15 cellular contexts compared by ENCODE assay signal in the genomic region with DNA sequence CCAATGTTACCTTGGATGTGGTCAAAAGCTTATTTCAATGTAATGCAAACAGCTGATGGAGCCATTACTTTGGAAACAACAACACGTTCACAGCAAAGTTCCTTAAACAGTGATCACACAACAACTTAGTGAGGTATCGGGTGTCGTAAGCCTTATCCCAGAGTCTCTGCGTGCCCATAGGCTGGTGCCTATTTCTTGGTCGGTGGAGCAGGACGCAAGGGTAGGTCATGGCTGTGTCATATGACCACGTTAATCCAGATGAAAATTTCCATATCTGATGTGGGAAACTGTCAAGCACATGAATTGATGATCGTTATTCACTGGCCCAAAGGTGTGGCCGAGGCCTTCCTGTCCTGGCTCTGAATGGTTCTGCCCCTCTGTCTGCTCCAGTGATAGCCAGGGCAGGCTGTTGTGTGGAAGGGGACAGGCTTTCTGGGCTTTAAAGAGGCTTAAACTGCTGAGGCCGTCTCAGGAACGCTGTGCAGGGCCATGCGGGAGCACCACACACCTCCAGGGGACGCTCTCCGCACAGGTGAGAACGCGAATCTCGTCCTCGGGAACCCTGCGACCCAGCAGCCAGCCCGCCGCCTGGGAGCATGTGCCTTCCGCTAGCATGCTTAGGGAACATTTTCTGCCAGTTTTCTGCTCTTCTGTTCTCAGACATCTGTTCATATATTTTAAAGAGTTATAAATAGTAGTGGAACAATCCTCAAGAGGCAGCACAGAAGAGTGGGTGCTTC.
DNase-seq lines count a peak whose midpoint lies in the region; ATAC-seq and TF ChIP-seq lines count a peak whose summit lies in the region.
"Had no signal": no experiment of that assay in that cellular context is flagged by ENCODE, and none has a peak within 500 bp of the region (broad histone marks: within the 10 kb centered on the region; RNA-seq: fewer than 3 reads in every experiment).

No MANE protein-coding gene starts in this region.

- TF ChIP-seq CTCF in SK-N-SH (IDR thresholded peaks at IDR 0.05) (no peak; the same call in 1 of the 2 replicates), RWPE1 (conservative IDR thresholded peaks at IDR 0.05; ENCODE audit: low read depth) (no peak), glutamatergic neuron (IDR thresholded peaks at IDR 0.05; ENCODE audit: partially characterized antibody, unreplicated experiment) (peak; percentile 41), retinal pigment epithelial cell (conservative IDR thresholded peaks at IDR 0.05; ENCODE audit: low read depth, low read length) (peak; percentile 44), psoas muscle (IDR thresholded peaks at IDR 0.05) (no peak)

- peaks cover 2% of the 10 kb centered on the region for H3K9me3 Mint-ChIP-seq in glutamatergic neuron (ENCODE audit: unreplicated experiment)

- peaks cover 21% of the 10 kb centered on the region for H3K4me1 Mint-ChIP-seq in glutamatergic neuron (ENCODE audit: low read depth, unreplicated experiment)

- no peak for TF ChIP-seq EP300 in SK-N-SH (IDR thresholded peaks at IDR 0.05; ENCODE audit: borderline replicate concordance in 1 of 2, low read depth in 1 of 2, low read length in 1 of 2)

- H3F3A ChIP-seq in SK-N-SH (replicated peaks; ENCODE audit: insufficient read depth): no peaks in the 10 kb centered on the region

- H3K36me3 ChIP-seq in SK-N-SH (replicated peaks in 1 of 2; ENCODE audit: control insufficient read depth in 1 of 2, insufficient read depth in 2 of 2, low read length in 1 of 2) (peaks cover 9 to 18% of the 10 kb centered on the region in 2 experiments), psoas muscle (ENCODE audit: insufficient read depth in 1 of 2, low read depth in 1 of 2) (peaks cover 4 to 28% of the 10 kb centered on the region in 2 donors)

- no peak overlapping the region for H2AFZ ChIP-seq in SK-N-SH (ENCODE audit: low read depth)

- no peak overlapping the region for H3K9ac ChIP-seq in SK-N-SH

- H4K20me1 ChIP-seq in SK-N-SH (ENCODE audit: insufficient read depth): no peaks in the 10 kb centered on the region

- no peak overlapping the region for H3K4me3 Mint-ChIP-seq in glutamatergic neuron (ENCODE audit: unreplicated experiment)

- H3K4me1 ChIP-seq in SK-N-SH (ENCODE audit: control insufficient read depth in 1 of 2, insufficient read depth in 2 of 2, low read depth in 1 of 2, low read length in 1 of 2) (peaks cover 7 to 34% of the 10 kb centered on the region in 2 experiments; a peak in 2 of 4 replicates), psoas muscle (no peaks in the 10 kb centered on the region)
- H3K4me1 ChIP-seq: ascending aorta had no signal

- H3K79me2 ChIP-seq in SK-N-SH (ENCODE audit: insufficient read depth): no peaks in the 10 kb centered on the region

- CTCF ChIA-PET in SK-N-SH (lab: Yijun Ruan, JAX): no interaction called here
- CTCF ChIA-PET in RWPE1 (lab: Yijun Ruan, JAX): no interaction called here

- no peak for ATAC-seq in SK-N-SH treated with all-trans-retinoic acid at 6 μM for 48 hours
- ATAC-seq in HG02588 (IDR thresholded peaks at IDR 0.05; ENCODE audit: unreplicated experiment): no peak
- ATAC-seq in psoas muscle: no peak
- ATAC-seq in GM19395 (IDR thresholded peaks at IDR 0.05; ENCODE audit: unreplicated experiment): no peak

- no peaks in the 10 kb centered on the region for H3K9me2 ChIP-seq in SK-N-SH

- WGBS in SK-N-SH (ENCODE audit: low lambda C conversion rate): 95% methylated on average over 21 of the region's 22 CpGs
- 74 to 79% (median 78%) methylated on average over 21 to 22 of the region's 22 CpGs for WGBS in psoas muscle, 3 donors

- 0 out of 2 replicates have a peak overlapping the region, but pooled peaks have one; percentile 27 for H3K4me2 ChIP-seq in SK-N-SH

- TF ChIP-seq RAD21 in SK-N-SH (IDR thresholded peaks at IDR 0.05; ENCODE audit: low read length): no peak

- no peak overlapping the region for H3K4me3 ChIP-seq in SK-N-SH (ENCODE audit: low read depth in 2 of 2, low read length in 1 of 2)
- H3K4me3 ChIP-seq in retinal pigment epithelial cell (ENCODE audit: low read length): no peak overlapping the region
- no peak overlapping the region for H3K4me3 ChIP-seq in psoas muscle
- H3K4me3 ChIP-seq: ascending aorta, SK-N-MC, upper lobe of left lung had no signal

- no peak for DNase-seq in SK-N-SH
- DNase-seq in RWPE1 (ENCODE audit: low spot score): no peak
- peak; percentile 60 for DNase-seq in glutamatergic neuron
- DNase-seq in retinal pigment epithelial cell (ENCODE audit: low read depth): no peak
- DNase-seq in psoas muscle: no peak
- DNase-seq: ACHN; activated CD4-positive, CD25-positive, alpha-beta regulatory T cell; activated T-cell treated with anti-CD3 and anti-CD28 coated beads for 4 hours; small intestine had no signal

- intact Hi-C loops in psoas muscle (cut with DNase I): no loop called here

- H3K27me3 Mint-ChIP-seq in glutamatergic neuron (ENCODE audit: unreplicated experiment): no peaks in the 10 kb centered on the region

- H3K9me3 ChIP-seq in SK-N-SH (no peaks in the 10 kb centered on the region), psoas muscle (no peaks in the 10 kb centered on the region)
- H3K9me3 ChIP-seq: ascending aorta, upper lobe of left lung had no signal

- H3K27me3 ChIP-seq in SK-N-SH (ENCODE audit: insufficient read depth) (no peaks in the 10 kb centered on the region), psoas muscle (ENCODE audit: insufficient read depth in 3 of 3, low read length in 2 of 3) (no peaks in the 10 kb centered on the region)
- H3K27me3 ChIP-seq: ascending aorta, upper lobe of left lung had no signal

- no peak overlapping the region for H3K27ac Mint-ChIP-seq in glutamatergic neuron (ENCODE audit: unreplicated experiment)

- no peak overlapping the region; a peak in 1 of 4 replicates for H3K27ac ChIP-seq in SK-N-SH (ENCODE audit: low read depth in 2 of 2, low read length in 1 of 2)
- peak overlapping the region; percentile 50 for H3K27ac ChIP-seq in RWPE1
- H3K27ac ChIP-seq in psoas muscle: no peak overlapping the region
- H3K27ac ChIP-seq: ascending aorta, SK-N-MC, upper lobe of left lung had no signal

- H3K36me3 Mint-ChIP-seq in glutamatergic neuron (ENCODE audit: unreplicated experiment): peaks cover 7% of the 10 kb centered on the region

- POLR2A ChIA-PET in SK-N-SH (lab: Yijun Ruan, JAX) (no interaction called here), RWPE1 (lab: Yijun Ruan, JAX; ENCODE audit: low non-redundant PET) (no interaction called here)

TF ChIP-seq in SK-N-SH, 30 proteins besides CTCF, POLR2A, EP300 and RAD21 (continues in another document):
- TF ChIP-seq SMC3 (IDR thresholded peaks at IDR 0.05; ENCODE audit: low read depth, low read length) (no peak), RXRA (IDR thresholded peaks at IDR 0.05; ENCODE audit: borderline replicate concordance, low read depth) (no peak), NFIC (IDR thresholded peaks at IDR 0.05; ENCODE audit: borderline replicate concordance) (no peak), JUND (IDR thresholded peaks at IDR 0.05) (no peak)

TF ChIP-seq in SK-N-SH treated with all-trans-retinoic acid at 6 μM for 48 hours, 23 proteins besides CTCF, POLR2A, EP300 and RAD21:
- TF ChIP-seq TOX (CRISPR knock-in tag; IDR thresholded peaks at IDR 0.05; ENCODE audit: borderline replicate concordance): no peak
- TF ChIP-seq RARB (CRISPR knock-in tag; IDR thresholded peaks at IDR 0.05): no peak
- TF ChIP-seq, protein P1, sequence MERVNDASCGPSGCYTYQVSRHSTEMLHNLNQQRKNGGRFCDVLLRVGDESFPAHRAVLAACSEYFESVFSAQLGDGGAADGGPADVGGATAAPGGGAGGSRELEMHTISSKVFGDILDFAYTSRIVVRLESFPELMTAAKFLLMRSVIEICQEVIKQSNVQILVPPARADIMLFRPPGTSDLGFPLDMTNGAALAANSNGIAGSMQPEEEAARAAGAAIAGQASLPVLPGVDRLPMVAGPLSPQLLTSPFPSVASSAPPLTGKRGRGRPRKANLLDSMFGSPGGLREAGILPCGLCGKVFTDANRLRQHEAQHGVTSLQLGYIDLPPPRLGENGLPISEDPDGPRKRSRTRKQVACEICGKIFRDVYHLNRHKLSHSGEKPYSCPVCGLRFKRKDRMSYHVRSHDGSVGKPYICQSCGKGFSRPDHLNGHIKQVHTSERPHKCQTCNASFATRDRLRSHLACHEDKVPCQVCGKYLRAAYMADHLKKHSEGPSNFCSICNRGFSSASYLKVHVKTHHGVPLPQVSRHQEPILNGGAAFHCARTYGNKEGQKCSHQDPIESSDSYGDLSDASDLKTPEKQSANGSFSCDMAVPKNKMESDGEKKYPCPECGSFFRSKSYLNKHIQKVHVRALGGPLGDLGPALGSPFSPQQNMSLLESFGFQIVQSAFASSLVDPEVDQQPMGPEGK (CRISPR knock-in tag; IDR thresholded peaks at IDR 0.05; ENCODE audit: borderline replicate concordance): no peak
- no peak for TF ChIP-seq CSDC2 (CRISPR knock-in tag; IDR thresholded peaks at IDR 0.05)
- TF ChIP-seq ISL1 (CRISPR knock-in tag; IDR thresholded peaks at IDR 0.05): no peak
- no peak for TF ChIP-seq ZFP3 (CRISPR knock-in tag; IDR thresholded peaks at IDR 0.05)
- no peak for TF ChIP-seq TCF4 (CRISPR knock-in tag; IDR thresholded peaks at IDR 0.05; ENCODE audit: borderline replicate concordance)
- TF ChIP-seq ZC3H10 (CRISPR knock-in tag; IDR thresholded peaks at IDR 0.05): no peak
- no peak for TF ChIP-seq SNAI2 (CRISPR knock-in tag; IDR thresholded peaks at IDR 0.05)
- no peak for TF ChIP-seq PPARA (CRISPR knock-in tag; IDR thresholded peaks at IDR 0.05; ENCODE audit: borderline replicate concordance)

Comparison
In these comparisons a context has a peak if more than half of its experiments do, and no peak if none do; other contexts are left out.
1. CTCF ChIP-seq: peak in glutamatergic neuron (single experiment) and retinal pigment epithelial cell (single experiment); none in SK-N-SH (single experiment), RWPE1 (single experiment) and psoas muscle (single experiment).